29 cellular contexts compared by ENCODE assay signal in genomic region chr3:129308636-129309035, GRCh38. TPM values are rescaled to one million over a fixed set of nuclear protein-coding genes. Genes with fewer than 3 reads are reported as not detected.
DNase-seq lines count a peak whose midpoint lies in the region; TF ChIP-seq lines count a peak whose summit lies in the region.
"Had no signal": no experiment of that assay in that cellular context is flagged by ENCODE, and none has a peak within 500 bp of the region (broad histone marks: within the 10 kb centered on the region; RNA-seq: fewer than 3 reads in every experiment).

No MANE protein-coding gene starts in this region.

- H2AFZ ChIP-seq in KMS-11 (ENCODE audit: low read depth), result no peak overlapping the region

- no peak overlapping the region for H3K4me3 Mint-ChIP-seq in activated CD4-positive, alpha-beta T cell treated with anti-CD3 and anti-CD28 coated beads, Interleukin-2, amount 10 ng/mL, durations not matched to agents 7 days and 5 days
- no peak overlapping the region for H3K4me3 Mint-ChIP-seq in CD4-positive, alpha-beta memory T cell
- no peak overlapping the region for H3K4me3 Mint-ChIP-seq in activated naive CD8-positive, alpha-beta T cell
- no peak overlapping the region for H3K4me3 Mint-ChIP-seq in activated CD4-positive, alpha-beta memory T cell treated with anti-CD3 and anti-CD28 coated beads, Interleukin-2, amount 10 ng/mL, durations not matched to agents 7 days and 5 days
- H3K4me3 Mint-ChIP-seq: natural killer cell treated with Interleukin-12 subunit alpha and Interleukin-12 subunit beta and Interleukin-15 and Interleukin-18, amount 100 ng/mL, for 72 hours had no signal

- peaks cover 54% of the 10 kb centered on the region for H3K4me1 Mint-ChIP-seq in activated CD4-positive, alpha-beta T cell treated with anti-CD3 and anti-CD28 coated beads, Interleukin-2, amount 10 ng/mL, durations not matched to agents 7 days and 5 days
- H3K4me1 Mint-ChIP-seq in CD4-positive, alpha-beta memory T cell, result peaks cover 18 to 39% (median 31%) of the 10 kb centered on the region in 4 donors
- peaks cover 41% of the 10 kb centered on the region for H3K4me1 Mint-ChIP-seq in activated naive CD8-positive, alpha-beta T cell (ENCODE audit: low read depth)
- H3K4me1 Mint-ChIP-seq in activated CD4-positive, alpha-beta memory T cell treated with anti-CD3 and anti-CD28 coated beads, Interleukin-2, amount 10 ng/mL, durations not matched to agents 7 days and 5 days, result peaks cover 48% of the 10 kb centered on the region

- POLR2A ChIA-PET in activated CD4-positive, alpha-beta T cell treated with anti-CD3 and anti-CD28 coated beads, Interleukin-2, amount 10 ng/mL, durations not matched to agents 7 days and 5 days (lab: Charles Lee), result no interaction called here
- POLR2A ChIA-PET in CD4-positive, alpha-beta memory T cell (lab: Charles Lee; ENCODE audit: partially characterized antibody), result interaction anchor here (8.0 kb wide), 1 partner anchor 6 kb away, joined by 83 read pairs; a partner anchor contains a TSS
- POLR2A ChIA-PET in activated CD4-positive, alpha-beta memory T cell treated with anti-CD3 and anti-CD28 coated beads, Interleukin-2, amount 10 ng/mL, durations not matched to agents 7 days and 5 days (lab: Charles Lee), result interaction anchor here (1.0 to 3.0 kb wide), 2 partner anchors 8 to 29 kb away, joined by 4 to 29 read pairs; a partner anchor contains a TSS

- peak overlapping the region; percentile 43 for H3K27ac Mint-ChIP-seq in activated CD4-positive, alpha-beta T cell treated with anti-CD3 and anti-CD28 coated beads, Interleukin-2, amount 10 ng/mL, durations not matched to agents 7 days and 5 days
- H3K27ac Mint-ChIP-seq in CD4-positive, alpha-beta memory T cell, result peak overlapping the region in 5 of 7 donors; percentile 0 to 36 (median 4)
- H3K27ac Mint-ChIP-seq in activated naive CD8-positive, alpha-beta T cell, result peak overlapping the region; percentile 4
- no peak overlapping the region for H3K27ac Mint-ChIP-seq in activated CD4-positive, alpha-beta memory T cell treated with anti-CD3 and anti-CD28 coated beads, Interleukin-2, amount 10 ng/mL, durations not matched to agents 7 days and 5 days
- H3K27ac Mint-ChIP-seq: natural killer cell treated with Interleukin-12 subunit alpha and Interleukin-12 subunit beta and Interleukin-15 and Interleukin-18, amount 100 ng/mL, for 72 hours had no signal

- H3K9me3 Mint-ChIP-seq in activated CD4-positive, alpha-beta T cell treated with anti-CD3 and anti-CD28 coated beads, Interleukin-2, amount 10 ng/mL, durations not matched to agents 7 days and 5 days, result no peaks in the 10 kb centered on the region
- H3K9me3 Mint-ChIP-seq in CD4-positive, alpha-beta memory T cell, result no peaks in the 10 kb centered on the region
- no peaks in the 10 kb centered on the region for H3K9me3 Mint-ChIP-seq in activated naive CD8-positive, alpha-beta T cell (ENCODE audit: low read depth)
- no peaks in the 10 kb centered on the region for H3K9me3 Mint-ChIP-seq in activated CD4-positive, alpha-beta memory T cell treated with anti-CD3 and anti-CD28 coated beads, Interleukin-2, amount 10 ng/mL, durations not matched to agents 7 days and 5 days
- H3K9me3 Mint-ChIP-seq: CD4-positive, CD25-positive, alpha-beta regulatory T cell; natural killer cell treated with Interleukin-12 subunit alpha and Interleukin-12 subunit beta and Interleukin-15 and Interleukin-18, amount 100 ng/mL, for 72 hours had no signal

- CTCF ChIA-PET in activated CD4-positive, alpha-beta T cell treated with anti-CD3 and anti-CD28 coated beads, Interleukin-2, amount 10 ng/mL, durations not matched to agents 7 days and 5 days (lab: Charles Lee), result interaction anchor here (0.9 to 1.5 kb wide), 2 partner anchors 7 to 91 kb away, joined by 3 read pairs; a partner anchor contains a TSS
- CTCF ChIA-PET in CD4-positive, alpha-beta memory T cell (lab: Charles Lee; ENCODE audit: partially characterized antibody), result interaction anchor here (0.7 kb wide), 1 partner anchor 265 kb away, joined by 3 read pairs; no protein-coding TSS in a partner anchor
- CTCF ChIA-PET in activated CD4-positive, alpha-beta memory T cell treated with anti-CD3 and anti-CD28 coated beads, Interleukin-2, amount 10 ng/mL, durations not matched to agents 7 days and 5 days (lab: Charles Lee), result no interaction called here

- H3K36me3 ChIP-seq in CD4-positive, alpha-beta memory T cell (ENCODE audit: insufficient read depth, low read length), result peaks cover 15% of the 10 kb centered on the region
- no peaks in the 10 kb centered on the region for H3K36me3 ChIP-seq in KMS-11 (ENCODE audit: insufficient read depth)
- H3K36me3 ChIP-seq in ovary, result no peaks in the 10 kb centered on the region

- intact Hi-C loops in CD4-positive, alpha-beta memory T cell (cut with micrococcal nuclease), result no loop called here
- intact Hi-C loops in ovary (cut with DNase I), result no loop called here

- no peaks in the 10 kb centered on the region for H3K27me3 ChIP-seq in CD4-positive, alpha-beta memory T cell (ENCODE audit: insufficient read depth, low read length)
- H3K27me3 ChIP-seq in KMS-11 (ENCODE audit: insufficient read depth, low read depth) (no peaks in the 10 kb centered on the region), ovary (no peaks in the 10 kb centered on the region)
- H3K27me3 ChIP-seq: sigmoid colon, transverse colon had no signal

- 92 to 100% (median 99%) methylated on average over 3 of the region's 3 CpGs for WGBS in ovary, 3 donors

- no peaks in the 10 kb centered on the region for H4K20me1 ChIP-seq in KMS-11 (ENCODE audit: insufficient read depth)

- H3K4me2 ChIP-seq in KMS-11, result peak overlapping the region; percentile 42; the same call in 1 of the 2 replicates
- H3K4me2 ChIP-seq: A549 had no signal

- peaks cover 22% of the 10 kb centered on the region for H3K4me1 ChIP-seq in CD4-positive, alpha-beta memory T cell (ENCODE audit: insufficient read depth, low read length)
- H3K4me1 ChIP-seq in KMS-11 (ENCODE audit: low read depth, poor library complexity, severe bottlenecking), result peaks cover 69% of the 10 kb centered on the region
- peaks cover 2% of the 10 kb centered on the region for H3K4me1 ChIP-seq in ovary (ENCODE audit: insufficient read depth)
- H3K4me1 ChIP-seq: psoas muscle had no signal

- TF ChIP-seq EP300 in ovary (IDR thresholded peaks at IDR 0.05), result no peak

- no peak for TF ChIP-seq POLR2A in ovary (IDR thresholded peaks at IDR 0.05)

- TF ChIP-seq CTCF in KMS-11 (conservative IDR thresholded peaks at IDR 0.05; ENCODE audit: low read depth, low read length) (no peak), ovary (IDR thresholded peaks at IDR 0.05) (no peak)

- no peak overlapping the region for H3K9ac ChIP-seq in KMS-11

- H3K36me3 Mint-ChIP-seq in activated CD4-positive, alpha-beta T cell treated with anti-CD3 and anti-CD28 coated beads, Interleukin-2, amount 10 ng/mL, durations not matched to agents 7 days and 5 days (ENCODE audit: low read depth), result peaks cover 33% of the 10 kb centered on the region
- peaks cover 10 to 28% of the 10 kb centered on the region in 2 donors for H3K36me3 Mint-ChIP-seq in CD4-positive, alpha-beta memory T cell
- H3K36me3 Mint-ChIP-seq in activated naive CD8-positive, alpha-beta T cell, result peaks cover 4% of the 10 kb centered on the region
- H3K36me3 Mint-ChIP-seq in activated CD4-positive, alpha-beta memory T cell treated with anti-CD3 and anti-CD28 coated beads, Interleukin-2, amount 10 ng/mL, durations not matched to agents 7 days and 5 days (ENCODE audit: low read depth), result peaks cover 30% of the 10 kb centered on the region

- H3K9me3 ChIP-seq in CD4-positive, alpha-beta memory T cell (ENCODE audit: control insufficient read depth in 1 of 2, low read length in 2 of 2), result no peaks in the 10 kb centered on the region
- H3K9me3 ChIP-seq in ovary, result no peaks in the 10 kb centered on the region
- H3K9me3 ChIP-seq: A549, psoas muscle, sigmoid colon, transverse colon had no signal

- H3K79me2 ChIP-seq in KMS-11 (ENCODE audit: insufficient read depth, low read depth), result no peaks in the 10 kb centered on the region

- no peak overlapping the region for H3K4me3 ChIP-seq in CD4-positive, alpha-beta memory T cell (ENCODE audit: low read length in 2 of 2)
- H3K4me3 ChIP-seq in KMS-11 (IDR thresholded peaks at IDR 0.05; ENCODE audit: insufficient read depth, low read depth, low read length), result no peak overlapping the region
- no peak overlapping the region for H3K4me3 ChIP-seq in ovary
- H3K4me3 ChIP-seq: A549, coronary artery, psoas muscle, sigmoid colon, transverse colon had no signal

- no peaks in the 10 kb centered on the region for H3K27me3 Mint-ChIP-seq in activated CD4-positive, alpha-beta T cell treated with anti-CD3 and anti-CD28 coated beads, Interleukin-2, amount 10 ng/mL, durations not matched to agents 7 days and 5 days
- H3K27me3 Mint-ChIP-seq in CD4-positive, alpha-beta memory T cell, result no peaks in the 10 kb centered on the region
- H3K27me3 Mint-ChIP-seq in activated naive CD8-positive, alpha-beta T cell, result no peaks in the 10 kb centered on the region
- no peaks in the 10 kb centered on the region for H3K27me3 Mint-ChIP-seq in activated CD4-positive, alpha-beta memory T cell treated with anti-CD3 and anti-CD28 coated beads, Interleukin-2, amount 10 ng/mL, durations not matched to agents 7 days and 5 days
- H3K27me3 Mint-ChIP-seq: CD4-positive, CD25-positive, alpha-beta regulatory T cell; natural killer cell treated with Interleukin-12 subunit alpha and Interleukin-12 subunit beta and Interleukin-15 and Interleukin-18, amount 100 ng/mL, for 72 hours had no signal

- DNase-seq in activated CD4-positive, alpha-beta T cell treated with anti-CD3 and anti-CD28 coated beads, Interleukin-2, amount 10 ng/mL, durations not matched to agents 7 days and 5 days, result no peak
- no peak for DNase-seq in activated CD4-positive, alpha-beta T cell treated with anti-CD3 and anti-CD28 coated beads for 1 hour
- DNase-seq in CD4-positive, alpha-beta memory T cell, result no peak
- DNase-seq in ovary, result no peak
- DNase-seq in activated CD4-positive, alpha-beta memory T cell treated with anti-CD3 and anti-CD28 coated beads, Interleukin-2, amount 10 ng/mL, durations not matched to agents 7 days and 5 days, result no peak
- DNase-seq in Kasumi-1 (lab: John Stamatoyannopoulos, UW), result no peak
- DNase-seq: caudate nucleus; DMS 273 treated with DMSO at 0.1 percent for 48 hours; effector CD8-positive, alpha-beta T cell; EL; HCEC 1CT; Karpas-422; left colon; MV-4-11; NCI-H146; NCI-H2107; NCI-H345; occipital lobe; psoas muscle; sigmoid colon; stimulated activated CD4-positive, alpha-beta T cell treated with anti-CD3 and anti-CD28 coated beads, Interleukin-12 subunit alpha, Interleukin-12 subunit beta, amount 100 ng/mL, for 4 hours; stimulated activated CD4-positive, alpha-beta T cell treated with anti-CD3 and anti-CD28 coated beads, Interleukin-2, amount 100 ng/mL, for 48 hours; transverse colon had no signal

- no peak overlapping the region for H3K27ac ChIP-seq in CD4-positive, alpha-beta memory T cell (ENCODE audit: low read depth, low read length)
- no peak overlapping the region; the same call in 1 of the 2 replicates for H3K27ac ChIP-seq in KMS-11
- H3K27ac ChIP-seq in ovary, result no peak overlapping the region
- H3K27ac ChIP-seq: A549, coronary artery, psoas muscle, sigmoid colon had no signal

RNA-seq across cellular contexts. Expression of gene HMCES, which starts 30.0 kb away (rescaled TPM):
- 10 to 100 TPM; 45.5 to 51.2 TPM for total RNA-seq in activated CD4-positive, alpha-beta T cell treated with anti-CD3 and anti-CD28 coated beads, Interleukin-2, amount 10 ng/mL, durations not matched to agents 7 days and 5 days
- 10 to 100 TPM; 50.1 to 52.5 TPM for total RNA-seq in CD4-positive, alpha-beta memory T cell
- 100 to 1,000 TPM in 1 of 2 donors, 10 to 100 TPM in 1; 100.0 to 100 TPM for polyA plus RNA-seq in CD4-positive, alpha-beta memory T cell
- total RNA-seq in ovary, result 10 to 100 TPM; 15.5 to 44.5 (median 35.2) TPM
- polyA plus RNA-seq in ovary, result 10 to 100 TPM; 27.5 to 44.3 TPM
- 10 to 100 TPM; 45.7 to 50.1 TPM for total RNA-seq in activated CD4-positive, alpha-beta memory T cell treated with anti-CD3 and anti-CD28 coated beads, Interleukin-2, amount 10 ng/mL, durations not matched to agents 7 days and 5 days

RNA-seq across cellular contexts. Expression of gene COPG1, which starts 59.2 kb away (rescaled TPM):
- total RNA-seq in activated CD4-positive, alpha-beta T cell treated with anti-CD3 and anti-CD28 coated beads, Interleukin-2, amount 10 ng/mL, durations not matched to agents 7 days and 5 days, result 100 to 1,000 TPM; 110 to 136 TPM
- 100 to 1,000 TPM; 147 TPM for total RNA-seq in CD4-positive, alpha-beta memory T cell
- polyA plus RNA-seq in CD4-positive, alpha-beta memory T cell, result 100 to 1,000 TPM in 1 of 2 donors, 10 to 100 TPM in 1; 67.4 to 111 TPM
- 100 to 1,000 TPM in 5 of 7 donors, 10 to 100 TPM in 2; 49.2 to 147 (median 115) TPM for total RNA-seq in ovary
- 100 to 1,000 TPM in 1 of 2 donors, 10 to 100 TPM in 1; 62.6 to 133 TPM for polyA plus RNA-seq in ovary
- 100 to 1,000 TPM; 157 TPM for total RNA-seq in activated CD4-positive, alpha-beta memory T cell treated with anti-CD3 and anti-CD28 coated beads, Interleukin-2, amount 10 ng/mL, durations not matched to agents 7 days and 5 days
